Comparison of ENCODE assay signal across 8 cellular contexts in the genomic region with DNA sequence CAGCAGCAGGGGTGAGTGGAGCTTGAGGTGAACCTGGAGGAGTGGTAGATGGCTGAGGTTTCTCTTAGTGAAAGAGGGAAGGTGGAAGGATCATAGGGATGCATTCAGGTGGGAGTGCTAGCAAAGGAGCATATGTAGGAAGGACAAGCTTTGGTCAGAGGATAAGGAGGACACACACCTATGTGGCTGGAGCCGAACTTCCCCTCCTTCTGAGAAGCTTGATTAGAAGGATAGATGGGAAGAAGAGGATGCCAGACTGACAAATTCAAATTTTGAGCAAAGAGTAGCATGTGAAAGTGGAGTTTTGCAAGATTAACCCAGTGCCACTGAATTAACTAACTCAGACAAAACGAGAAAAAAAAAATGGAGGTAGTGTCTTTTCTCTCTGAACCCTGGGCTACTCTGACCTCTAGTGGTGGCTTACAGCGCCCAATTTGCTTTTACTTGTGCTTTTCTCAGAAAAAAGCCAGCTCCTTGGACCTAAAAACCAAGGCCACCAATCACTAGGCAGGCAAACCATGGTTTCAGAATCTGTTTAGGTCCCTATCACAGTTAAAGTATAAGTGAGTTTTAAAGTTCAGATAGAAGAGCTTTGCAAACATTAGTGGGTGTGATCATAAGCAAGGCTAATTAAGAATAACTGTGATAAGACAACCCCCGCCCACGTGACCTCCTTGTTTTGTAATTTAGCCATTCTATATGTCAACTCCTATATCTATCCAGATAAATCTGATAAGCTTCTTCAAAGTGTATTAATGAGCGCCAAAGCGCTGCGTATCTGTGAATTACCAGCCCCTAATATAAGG. TPM values are rescaled to one million over a fixed set of nuclear protein-coding genes. Genes with fewer than 3 reads are reported as not detected.
DNase-seq lines count a peak whose midpoint lies in the region; ATAC-seq, FAIRE-seq and TF ChIP-seq lines count a peak whose summit lies in the region.

No MANE protein-coding gene starts in this region.

- no peaks in the 10 kb centered on the region for H3K36me3 ChIP-seq in HepG2 (replicated peaks in 1 of 2; ENCODE audit: control insufficient read depth in 1 of 2, insufficient read depth in 2 of 2, low read length in 2 of 2)

- H3K79me2 ChIP-seq in HepG2 (ENCODE audit: insufficient read depth, low read length): no peaks in the 10 kb centered on the region

- TF ChIP-seq CTCF in AG04449 (IDR thresholded peaks at IDR 0.05; ENCODE audit: insufficient read depth, low read length, missing control alignments) (peak; percentile 70), activated B cell treated with CpG ODN at 0.5 μM for 24 hours (IDR thresholded peaks at IDR 0.05) (no peak), HepG2 (CRISPR knock-in tag; IDR thresholded peaks at IDR 0.05) (peak; percentile 76)

- H3K9me3 Mint-ChIP-seq in activated B cell treated with CpG ODN at 0.5 μM for 24 hours: no peaks in the 10 kb centered on the region

- H4K20me1 ChIP-seq in HepG2 (ENCODE audit: insufficient read depth, low read length): no peaks in the 10 kb centered on the region

- ATAC-seq in GM19351 (IDR thresholded peaks at IDR 0.05; ENCODE audit: unreplicated experiment): peak; percentile 65
- ATAC-seq in activated B cell treated with CpG ODN at 0.5 μM for 24 hours (ENCODE audit: low read depth): peak; percentile 77
- ATAC-seq in HepG2: peak; percentile 68; the same call in 2 of the 3 replicates

- 33% methylated on average over 8 of the region's 8 CpGs for WGBS in HepG2 (ENCODE audit: low lambda C conversion rate)

- no peak overlapping the region for H2AFZ ChIP-seq in HepG2 (ENCODE audit: low read length)

- H3K9me3 ChIP-seq in HepG2 (ENCODE audit: low read length): no peaks in the 10 kb centered on the region

- BruUV-seq in HepG2 (replicated peaks; lab: Mats Ljungman, UMichigan): no TSS peak

- TF ChIP-seq POLR2A in HepG2 (IDR thresholded peaks at IDR 0.05; ENCODE audit: insufficient read depth in 1 of 2, low read depth in 2 of 2, low read length in 2 of 2): no peak

- TF ChIP-seq EP300 in HepG2 (IDR thresholded peaks at IDR 0.05; ENCODE audit: low read depth in 2 of 2, low read length in 2 of 2) (no peak), HepG2 (CRISPR knock-in tag; IDR thresholded peaks at IDR 0.05; ENCODE audit: borderline replicate concordance) (no peak)

- peaks cover 4% of the 10 kb centered on the region for H3K4me1 Mint-ChIP-seq in activated B cell treated with CpG ODN at 0.5 μM for 24 hours

- POLR2A ChIA-PET in AG04449 (lab: Yijun Ruan, JAX): interaction anchor here (0.6 to 1.3 kb wide), 7 partner anchors 9 to 375 kb away, joined by 3 to 5 read pairs (median 3); partner anchors contain the start of gene EMP1
- POLR2A ChIA-PET in activated B cell treated with CpG ODN at 0.5 μM for 24 hours (lab: Charles Lee): interaction anchor here (1.1 to 1.9 kb wide), 2 partner anchors 295 to 486 kb away, joined by 4 to 6 read pairs; no protein-coding TSS in a partner anchor
- POLR2A ChIA-PET in HepG2 (lab: Yijun Ruan, JAX): no interaction called here

- no peaks in the 10 kb centered on the region for H3K36me3 Mint-ChIP-seq in activated B cell treated with CpG ODN at 0.5 μM for 24 hours (ENCODE audit: low read depth)

- H3K4me3 ChIP-seq in AG04449 (ENCODE audit: low read depth, low read length) (no peak overlapping the region), HepG2 (replicated peaks in 1 of 3; ENCODE audit: insufficient read depth in 1 of 3, low read depth in 2 of 3, low read length in 3 of 3) (peak overlapping the region in 1 of 3 experiments; percentile 32; a peak in 1 of 6 replicates)

- H3K27ac Mint-ChIP-seq in activated B cell treated with CpG ODN at 0.5 μM for 24 hours: no peak overlapping the region

- H3K4me2 ChIP-seq in HepG2 (ENCODE audit: low read depth, low read length): peak overlapping the region; percentile 63

- in situ Hi-C loops in HepG2 (cut with HindIII; ENCODE audit: extremely low pct_ligation_motif_present, low pct_unique_long_range_greater_than_20kb): loop anchor here (5.0 to 25.0 kb wide), 3 partner anchors 115 to 425 kb away; partner anchors contain the start of gene APOLD1

- H3K9ac ChIP-seq in HepG2 (ENCODE audit: insufficient read depth, low read depth, low read length): peak overlapping the region; percentile 8; the same call in 1 of the 2 replicates

- peaks cover 18% of the 10 kb centered on the region for H3K27me3 Mint-ChIP-seq in activated B cell treated with CpG ODN at 0.5 μM for 24 hours

- FAIRE-seq in HepG2 (lab: Jason Lieb, UNC): peak; percentile 75

- CTCF ChIA-PET in AG04449 (lab: Yijun Ruan, JAX): interaction anchor here (0.6 to 13.4 kb wide), 65 partner anchors 7 to 423 kb away, joined by 3 to 123 read pairs (median 7); partner anchors contain the start of genes EMP1, FAM234B and GSG1
- CTCF ChIA-PET in activated B cell treated with CpG ODN at 0.5 μM for 24 hours (lab: Charles Lee): interaction anchor here (0.6 to 9.8 kb wide), 40 partner anchors 10 to 1782 kb away, joined by 3 to 167 read pairs (median 4); partner anchors contain the start of genes EMP1 and FAM234B
- CTCF ChIA-PET in HepG2 (lab: Yijun Ruan, JAX; ENCODE audit: low intra/inter-chr PET ratio, low total read pairs): interaction anchor here (0.5 to 3.0 kb wide), 9 partner anchors 22 to 502 kb away, joined by 3 to 17 read pairs (median 4); no protein-coding TSS in a partner anchor

- H3K4me3 Mint-ChIP-seq in activated B cell treated with CpG ODN at 0.5 μM for 24 hours: no peak overlapping the region

- intact Hi-C loops in activated B cell treated with CpG ODN at 0.5 μM for 24 hours (cut with micrococcal nuclease): loop anchor here (1.0 to 5.0 kb wide), 8 partner anchors 114 to 835 kb away; partner anchors contain the start of genes FAM234B and HEBP1
- intact Hi-C loops in HepG2 (cut with micrococcal nuclease; ENCODE audit: unreplicated experiment): loop anchor here (1.0 to 10.0 kb wide), 6 partner anchors 113 to 407 kb away; no protein-coding TSS in a partner anchor

- peaks cover 7% of the 10 kb centered on the region for H3K4me1 ChIP-seq in HepG2 (ENCODE audit: insufficient read depth, low read length)

- TF ChIP-seq RAD21 in HepG2 (CRISPR knock-in tag; IDR thresholded peaks at IDR 0.05): peak; percentile 67

- DNase-seq in AG04449 (ENCODE audit: low read depth, low spot score) (no peak), NCI-H2171 treated with DMSO at 0.1 percent for 48 hours (lab: John Stamatoyannopoulos, UW) (peak; percentile 62), activated B cell treated with CpG ODN at 0.5 μM for 24 hours (peak; percentile 31), HepG2 (ENCODE audit: low spot score) (peak; percentile 47), OCI-M2 (lab: John Stamatoyannopoulos, UW; ENCODE audit: unreplicated experiment) (no peak)
- peak; percentile 72 for DNase-seq in central memory CD4-positive, alpha-beta T cell
- DNase-seq in stimulated activated CD4-positive, alpha-beta T cell treated with anti-CD3 and anti-CD28 coated beads, TNF-alpha, amount 100 ng/mL, for 4 hours (ENCODE audit: low read depth in 3 of 3): peak in 2 of 3 experiments; percentile 43 to 57

- H3K27me3 ChIP-seq in HepG2 (ENCODE audit: control insufficient read depth in 1 of 2, insufficient read depth in 2 of 2, low read length in 2 of 2): peaks cover 0 to 26% of the 10 kb centered on the region in 2 experiments; a peak in 2 of 5 replicates

- H3K27ac ChIP-seq in HepG2 (ENCODE audit: extremely low read length, insufficient read depth, low read length): no peak overlapping the region

TF ChIP-seq in HepG2, 621 proteins besides CTCF, POLR2A, EP300 and RAD21 (continues in another document):
- TF ChIP-seq SMC3 (IDR thresholded peaks at IDR 0.05; ENCODE audit: low read length) (peak; percentile 80), STAG1 (CRISPR knock-in tag; IDR thresholded peaks at IDR 0.05) (peak; percentile 79)

RNA-seq across cellular contexts. Expression of gene EMP1, which starts 15.5 kb away (rescaled TPM):
- total RNA-seq in activated B cell treated with CpG ODN at 0.5 μM for 24 hours (0.39 TPM in 1 of 2 replicates, not detected in the other), HepG2 (2016; rRNA removed; fragmentation: Illumina TruSeq; extraction: Trizol) (0.13 TPM in 1 of 2 replicates, not detected in the other)
- total RNA-seq in HepG2 (2016; cell fraction: cytosol; rRNA removed; fragmentation: Illumina TruSeq; extraction: Trizol; ENCODE audit: low read depth): 0.71 TPM in 1 of 2 replicates, not detected in the other
- 0.09 and 0.35 TPM in 2 replicates for total RNA-seq in HepG2 (2016; cell fraction: insoluble cytoplasmic fraction; rRNA removed; fragmentation: Illumina TruSeq; extraction: Trizol)
- 0.03 TPM in 1 of 2 replicates, not detected in the other for total RNA-seq in HepG2 (2016; cell fraction: membrane; rRNA removed; fragmentation: Illumina TruSeq; extraction: Trizol)
- total RNA-seq in HepG2 (2016; cell fraction: nucleus; rRNA removed; fragmentation: Illumina TruSeq; extraction: Trizol): 0.50 and 0.59 TPM in 2 replicates
- 0.61 and 0.76 TPM in 2 replicates for polyA plus RNA-seq in HepG2 (2011; rRNA removed)
- 0.09 and 0.10 TPM in 2 replicates for polyA plus RNA-seq in HepG2 (2011; cell fraction: cytosol; rRNA removed)
- 0.05 TPM in 1 of 2 replicates, not detected in the other for polyA plus RNA-seq in HepG2 (2011; cell fraction: nucleus; rRNA removed)
- 0.17 and 0.28 TPM in 2 replicates for polyA plus RNA-seq in HepG2 (2012)
- polyA plus RNA-seq in HepG2 (2016; cell fraction: cytosol; fragmentation: Illumina TruSeq; extraction: Trizol; ENCODE audit: low read depth): 0.01 TPM in 1 of 2 replicates, not detected in the other
- 0.05 TPM in 1 of 2 replicates, not detected in the other for polyA plus RNA-seq in HepG2 (2016; cell fraction: insoluble cytoplasmic fraction; fragmentation: Illumina TruSeq; extraction: Trizol; ENCODE audit: low read depth)
- 0.28 TPM in 1 of 2 replicates, not detected in the other for polyA plus RNA-seq in HepG2 (2016; cell fraction: membrane; fragmentation: Illumina TruSeq; extraction: Trizol; ENCODE audit: low read depth)
- 0.10 TPM in 1 of 2 replicates, not detected in the other for polyA plus RNA-seq in HepG2 (2016; cell fraction: nucleus; fragmentation: Illumina TruSeq; extraction: Trizol; ENCODE audit: insufficient read depth, low read depth)
- 1.2 and 101 TPM in 2 replicates for polyA minus RNA-seq in HepG2 (2011; rRNA and poly(A)+ RNA removed; ENCODE audit: low replicate concordance)
- polyA minus RNA-seq in HepG2 (2011; cell fraction: cytosol; rRNA and poly(A)+ RNA removed): not detected in 2 replicates
- 0.64 and 1.1 TPM in 2 replicates for polyA minus RNA-seq in HepG2 (2011; cell fraction: nucleus; rRNA and poly(A)+ RNA removed)

Comparison
In these comparisons a context has a peak if more than half of its experiments do, and no peak if none do; other contexts are left out.
1. DNase-seq: peak in NCI-H2171 treated with DMSO at 0.1 percent for 48 hours (single experiment), activated B cell treated with CpG ODN at 0.5 μM for 24 hours (single experiment), central memory CD4-positive, alpha-beta T cell (single experiment), HepG2 (single experiment) and stimulated activated CD4-positive, alpha-beta T cell treated with anti-CD3 and anti-CD28 coated beads, TNF-alpha, amount 100 ng/mL, for 4 hours (2 of 3); none in AG04449 (single experiment) and OCI-M2 (single experiment).
2. Peak in every context shown above with its lines, with median percentiles within 50 percentile points of each other: ATAC-seq.